Comparison of ENCODE assay signal across 22 cellular contexts in genomic region chr11:57913713-57914704, GRCh38.
"Had no signal": no experiment of that assay in that cellular context is flagged by ENCODE, and none has a peak within 500 bp of the region (broad histone marks: within the 10 kb centered on the region; RNA-seq: fewer than 3 reads in every experiment).

No MANE protein-coding gene starts in this region.

- H3K9me3 ChIP-seq: esophagus squamous epithelium, psoas muscle, right lobe of liver, suprapubic skin, thyroid gland, upper lobe of right lung, vagina had no signal

- DNase-seq: effector memory CD8-positive, alpha-beta T cell; esophagus squamous epithelium; foreskin fibroblast; heart left ventricle; hypothalamus; kidney glomerular epithelial cell; mesendoderm; naive thymus-derived CD4-positive, alpha-beta T cell; nephron progenitor cell; psoas muscle; retina; right lobe of liver; stimulated activated CD4-positive, alpha-beta T cell treated with anti-CD3 and anti-CD28 coated beads, Interleukin-4, amount 100 ng/mL, for 1 hour; stimulated activated CD8-positive, alpha-beta memory T cell treated with anti-CD3 and anti-CD28 coated beads, Interleukin-4, amount 100 ng/mL, for 48 hours; stimulated activated naive CD8-positive, alpha-beta T cell treated with anti-CD3 and anti-CD28 coated beads, Interleukin-15, Interleukin-2, amounts not matched to agents 100 U/mL and 50 U/mL, for 24 hours; thyroid gland; upper lobe of right lung had no signal

- H3K4me1 ChIP-seq: esophagus squamous epithelium, heart left ventricle, parathyroid adenoma, psoas muscle, right lobe of liver, suprapubic skin, thyroid gland, upper lobe of right lung, vagina had no signal

- H3K27me3 ChIP-seq: esophagus squamous epithelium, heart left ventricle, right lobe of liver, suprapubic skin, thyroid gland, upper lobe of right lung, vagina had no signal

- H3K36me3 ChIP-seq: esophagus squamous epithelium, heart left ventricle, right lobe of liver, suprapubic skin, thyroid gland, upper lobe of right lung, vagina had no signal

- FAIRE-seq: islet of Langerhans had no signal

- ATAC-seq: effector memory CD8-positive, alpha-beta T cell; heart left ventricle; naive thymus-derived CD4-positive, alpha-beta T cell; psoas muscle; right lobe of liver; stimulated activated effector memory CD8-positive, alpha-beta T cell treated with anti-CD3 and anti-CD28 coated beads, Interleukin-12 subunit alpha, Interleukin-12 subunit beta, amount 100 ng/mL, for 72 hours; stimulated activated naive CD8-positive, alpha-beta T cell treated with anti-CD3 and anti-CD28 coated beads, Interleukin-15, Interleukin-2, amounts not matched to agents 100 U/mL and 50 U/mL, for 24 hours; upper lobe of right lung had no signal

- H3K4me3 ChIP-seq: esophagus squamous epithelium, heart left ventricle, psoas muscle, right lobe of liver, suprapubic skin, thyroid gland, upper lobe of right lung, vagina had no signal
